1 cellular context compared by ENCODE assay signal in the genomic region with DNA sequence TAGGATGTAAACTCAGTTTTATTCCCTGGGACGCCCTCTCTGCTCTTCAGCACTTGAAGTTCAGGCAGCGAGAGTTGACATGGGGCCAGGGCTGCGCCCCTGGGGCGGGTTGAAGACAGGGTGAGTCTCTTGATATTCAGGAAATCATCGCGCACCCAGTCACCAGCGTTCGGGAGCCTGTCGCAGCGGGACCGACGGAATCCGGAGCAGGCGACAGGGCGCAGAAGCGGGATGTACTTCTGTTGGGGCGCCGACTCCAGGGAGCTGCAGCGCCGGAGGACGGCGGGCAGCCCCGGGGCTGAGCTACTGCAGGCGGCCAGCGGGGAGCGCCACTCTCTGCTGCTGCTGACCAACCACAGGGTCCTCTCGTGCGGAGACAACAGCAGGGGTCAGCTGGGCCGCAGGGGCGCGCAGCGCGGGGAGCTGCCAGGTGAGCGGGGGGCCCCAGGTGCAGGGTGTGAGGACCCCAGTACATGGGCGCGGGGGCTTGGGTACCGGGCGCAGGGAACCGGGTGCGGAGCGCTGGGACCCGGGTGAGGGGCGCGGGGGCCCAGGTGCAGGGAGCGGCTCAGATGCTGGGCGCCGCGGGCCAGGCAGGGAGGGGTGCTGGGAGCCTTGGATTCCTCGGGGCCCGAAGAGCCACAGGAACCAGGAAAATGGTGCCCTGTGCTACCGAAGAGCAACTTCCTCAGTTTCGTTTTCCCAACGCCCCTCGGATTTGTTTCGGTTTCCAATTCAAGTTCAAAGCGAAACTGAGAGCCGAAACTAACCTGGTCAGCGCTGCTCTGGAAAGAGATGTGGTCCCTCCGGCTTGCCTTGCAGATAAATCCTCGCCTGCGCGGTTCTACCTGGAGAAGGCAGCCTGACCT.
A peak's percentile ranks its signal among the peaks of the same experiment; 100 is the strongest.
TF ChIP-seq lines count a peak whose summit lies in the region.

Gene HERC6 (plus strand): TSS at position 162 of the 869 bp plus-strand sequence. CDS start 70 bp downstream, at position 232.

TF ChIP-seq in HEK293, 187 proteins besides CTCF, POLR2A, EP300 and RAD21 (continued from another document and continues in another):
- no peak for TF ChIP-seq TSHZ1 (tag by site-specific recombination; IDR thresholded peaks at IDR 0.05; ENCODE audit: borderline replicate concordance)
- TF ChIP-seq ZNF555 (tag by site-specific recombination; conservative IDR thresholded peaks at IDR 0.05): no peak
- TF ChIP-seq TCF7L2 (IDR thresholded peaks at IDR 0.05; ENCODE audit: borderline replicate concordance, low read depth, low read length): no peak
- TF ChIP-seq, protein P1, sequence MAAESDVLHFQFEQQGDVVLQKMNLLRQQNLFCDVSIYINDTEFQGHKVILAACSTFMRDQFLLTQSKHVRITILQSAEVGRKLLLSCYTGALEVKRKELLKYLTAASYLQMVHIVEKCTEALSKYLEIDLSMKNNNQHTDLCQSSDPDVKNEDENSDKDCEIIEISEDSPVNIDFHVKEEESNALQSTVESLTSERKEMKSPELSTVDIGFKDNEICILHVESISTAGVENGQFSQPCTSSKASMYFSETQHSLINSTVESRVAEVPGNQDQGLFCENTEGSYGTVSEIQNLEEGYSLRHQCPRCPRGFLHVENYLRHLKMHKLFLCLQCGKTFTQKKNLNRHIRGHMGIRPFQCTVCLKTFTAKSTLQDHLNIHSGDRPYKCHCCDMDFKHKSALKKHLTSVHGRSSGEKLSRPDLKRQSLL (tag by site-specific recombination; IDR thresholded peaks at IDR 0.05): no peak
- no peak for TF ChIP-seq ZNF521 (tag by site-specific recombination; IDR thresholded peaks at IDR 0.05)
- TF ChIP-seq, protein P2, sequence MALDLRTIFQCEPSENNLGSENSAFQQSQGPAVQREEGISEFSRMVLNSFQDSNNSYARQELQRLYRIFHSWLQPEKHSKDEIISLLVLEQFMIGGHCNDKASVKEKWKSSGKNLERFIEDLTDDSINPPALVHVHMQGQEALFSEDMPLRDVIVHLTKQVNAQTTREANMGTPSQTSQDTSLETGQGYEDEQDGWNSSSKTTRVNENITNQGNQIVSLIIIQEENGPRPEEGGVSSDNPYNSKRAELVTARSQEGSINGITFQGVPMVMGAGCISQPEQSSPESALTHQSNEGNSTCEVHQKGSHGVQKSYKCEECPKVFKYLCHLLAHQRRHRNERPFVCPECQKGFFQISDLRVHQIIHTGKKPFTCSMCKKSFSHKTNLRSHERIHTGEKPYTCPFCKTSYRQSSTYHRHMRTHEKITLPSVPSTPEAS (tag by site-specific recombination; IDR thresholded peaks at IDR 0.05): no peak
- no peak for TF ChIP-seq RBAK (tag by site-specific recombination; IDR thresholded peaks at IDR 0.05)
- TF ChIP-seq ZNF280D (tag by site-specific recombination; IDR thresholded peaks at IDR 0.05): no peak
- no peak for TF ChIP-seq REPIN1 (tag by site-specific recombination; IDR thresholded peaks at IDR 0.05; ENCODE audit: low read depth)
- TF ChIP-seq ZNF248 (tag by site-specific recombination; IDR thresholded peaks at IDR 0.05): no peak
- TF ChIP-seq ZNF416 (tag by site-specific recombination; IDR thresholded peaks at IDR 0.05): no peak
- TF ChIP-seq REST (tag by site-specific recombination; IDR thresholded peaks at IDR 0.05): no peak; the same call in 1 of the 2 replicates
- no peak for TF ChIP-seq AEBP2 (tag by site-specific recombination; IDR thresholded peaks at IDR 0.05; ENCODE audit: borderline replicate concordance)
- no peak for TF ChIP-seq GLI2 (tag by site-specific recombination; IDR thresholded peaks at IDR 0.05; ENCODE audit: borderline replicate concordance, low read depth)
- TF ChIP-seq ZNF76 (tag by site-specific recombination; IDR thresholded peaks at IDR 0.05; ENCODE audit: borderline replicate concordance, low read depth): peak; percentile 50; the same call in 1 of the 2 replicates
- no peak for TF ChIP-seq ZNF223 (tag by site-specific recombination; IDR thresholded peaks at IDR 0.05)
- TF ChIP-seq ELK4 (IDR thresholded peaks at IDR 0.05; ENCODE audit: borderline replicate concordance, low read depth, low read length): no peak
- no peak; the same call in 1 of the 2 replicates for TF ChIP-seq ZFP69B (tag by site-specific recombination; IDR thresholded peaks at IDR 0.05)
- TF ChIP-seq SALL2 (tag by site-specific recombination; IDR thresholded peaks at IDR 0.05; ENCODE audit: borderline replicate concordance): no peak
- no peak for TF ChIP-seq ZNF274 (IDR thresholded peaks at IDR 0.05; ENCODE audit: low read length)
- no peak for TF ChIP-seq ZNF274 (tag by site-specific recombination; IDR thresholded peaks at IDR 0.05; ENCODE audit: borderline replicate concordance)
- no peak for TF ChIP-seq ZFP41 (tag by site-specific recombination; IDR thresholded peaks at IDR 0.05; ENCODE audit: borderline replicate concordance)
- no peak for TF ChIP-seq ZNF837 (tag by site-specific recombination; IDR thresholded peaks at IDR 0.05)
- TF ChIP-seq BCL6B (tag by site-specific recombination; IDR thresholded peaks at IDR 0.05): no peak
- TF ChIP-seq HOXC10 (CRISPR knock-in tag; IDR thresholded peaks at IDR 0.05): no peak
- TF ChIP-seq, protein P3, sequence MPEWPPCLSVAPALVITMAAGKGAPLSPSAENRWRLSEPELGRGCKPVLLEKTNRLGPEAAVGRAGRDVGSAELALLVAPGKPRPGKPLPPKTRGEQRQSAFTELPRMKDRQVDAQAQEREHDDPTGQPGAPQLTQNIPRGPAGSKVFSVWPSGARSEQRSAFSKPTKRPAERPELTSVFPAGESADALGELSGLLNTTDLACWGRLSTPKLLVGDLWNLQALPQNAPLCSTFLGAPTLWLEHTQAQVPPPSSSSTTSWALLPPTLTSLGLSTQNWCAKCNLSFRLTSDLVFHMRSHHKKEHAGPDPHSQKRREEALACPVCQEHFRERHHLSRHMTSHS (tag by site-specific recombination; IDR thresholded peaks at IDR 0.05): no peak
- no peak for TF ChIP-seq ZBTB44 (tag by site-specific recombination; IDR thresholded peaks at IDR 0.05)
- no peak for TF ChIP-seq YY2 (tag by site-specific recombination; IDR thresholded peaks at IDR 0.05)
- TF ChIP-seq ZNF768 (tag by site-specific recombination; IDR thresholded peaks at IDR 0.05): peak; percentile 8; the same call in 1 of the 2 replicates
